In the genomic region with DNA sequence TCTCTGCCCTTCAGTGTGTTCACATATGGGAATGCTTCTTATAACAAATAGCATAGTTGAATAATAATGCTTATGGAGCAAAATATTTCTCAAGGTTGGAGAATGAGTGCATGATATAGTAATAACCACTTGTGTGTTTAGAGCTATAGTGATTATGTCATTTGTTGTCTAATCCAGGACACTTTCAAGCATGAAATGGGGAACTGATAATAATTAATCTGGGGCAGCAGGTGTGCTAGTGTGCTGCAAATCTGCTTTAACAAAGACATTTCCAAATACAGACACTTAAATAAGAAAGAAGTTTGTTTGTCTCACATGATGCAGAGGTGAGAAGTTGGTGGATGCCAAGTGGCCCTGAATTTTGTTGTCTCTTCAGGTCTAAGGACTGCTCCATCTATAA, we compare ENCODE assay signal across 18 cellular contexts.
DNase-seq lines count a peak whose midpoint lies in the region; ATAC-seq lines count a peak whose summit lies in the region.
"Had no signal": no experiment of that assay in that cellular context is flagged by ENCODE, and none has a peak within 500 bp of the region (broad histone marks: within the 10 kb centered on the region; RNA-seq: fewer than 3 reads in every experiment).

No MANE protein-coding gene starts in this region.

- DNase-seq in NCI-H1105 treated with DMSO at 0.1 percent for 48 hours (lab: John Stamatoyannopoulos, UW) (peak; percentile 9), NCI-H1105 (lab: John Stamatoyannopoulos, UW) (no peak), RPMI8226 (peak; percentile 18)
- DNase-seq in stimulated activated naive B cell treated with anti-CD40 and anti-IgM and Interleukin-4, amounts not matched to agents 10 μg/mL and 1 μg/mL and 100 μg/mL, for 72 hours: no peak
- DNase-seq in activated CD4-positive, alpha-beta T cell treated with anti-CD3 and anti-CD28 coated beads, Interleukin-2, amount 10 ng/mL, durations not matched to agents 7 days and 5 days: no peak
- DNase-seq: 8988T; CD4-positive, alpha-beta memory T cell; DMS79 treated with DMSO at 0.1 percent for 48 hours; HFFc6; KG1; NCI-H1436 treated with DMSO at 0.1 percent for 48 hours; NCI-H2081 treated with DMSO at 0.1 percent for 48 hours; NCI-H2227 treated with DMSO at 0.1 percent for 48 hours; SIG-M5 had no signal

- CTCF ChIA-PET in activated CD4-positive, alpha-beta T cell treated with anti-CD3 and anti-CD28 coated beads, Interleukin-2, amount 10 ng/mL, durations not matched to agents 7 days and 5 days (lab: Charles Lee): no interaction called here

- peaks cover 23 to 46% of the 10 kb centered on the region in 2 donors for H3K4me1 Mint-ChIP-seq in stimulated activated naive B cell treated with anti-CD40 and anti-IgM and Interleukin-4, amounts not matched to agents 10 μg/mL and 1 μg/mL and 100 μg/mL, for 72 hours
- H3K4me1 Mint-ChIP-seq in activated CD4-positive, alpha-beta T cell treated with anti-CD3 and anti-CD28 coated beads, Interleukin-2, amount 10 ng/mL, durations not matched to agents 7 days and 5 days: no peaks in the 10 kb centered on the region
- H3K4me1 Mint-ChIP-seq: CD4-positive, alpha-beta memory T cell had no signal

- no peak overlapping the region for H3K27ac Mint-ChIP-seq in stimulated activated naive B cell treated with anti-CD40 and anti-IgM and Interleukin-4, amounts not matched to agents 10 μg/mL and 1 μg/mL and 100 μg/mL, for 72 hours
- H3K27ac Mint-ChIP-seq in activated CD4-positive, alpha-beta T cell treated with anti-CD3 and anti-CD28 coated beads, Interleukin-2, amount 10 ng/mL, durations not matched to agents 7 days and 5 days: no peak overlapping the region
- H3K27ac Mint-ChIP-seq: CD4-positive, alpha-beta memory T cell; HFFc6; T-helper 1 cell treated with Interleukin-12 subunit alpha and Interleukin-12 subunit beta and Interleukin-4 antibody, amounts not matched to agents 30 μg/mL and 1 μg/mL, for 36 hours had no signal

- no peaks in the 10 kb centered on the region for H3K27me3 Mint-ChIP-seq in stimulated activated naive B cell treated with anti-CD40 and anti-IgM and Interleukin-4, amounts not matched to agents 10 μg/mL and 1 μg/mL and 100 μg/mL, for 72 hours
- H3K27me3 Mint-ChIP-seq in activated CD4-positive, alpha-beta T cell treated with anti-CD3 and anti-CD28 coated beads, Interleukin-2, amount 10 ng/mL, durations not matched to agents 7 days and 5 days: no peaks in the 10 kb centered on the region
- H3K27me3 Mint-ChIP-seq: CD4-positive, alpha-beta memory T cell had no signal

- no peak overlapping the region for H3K4me3 Mint-ChIP-seq in stimulated activated naive B cell treated with anti-CD40 and anti-IgM and Interleukin-4, amounts not matched to agents 10 μg/mL and 1 μg/mL and 100 μg/mL, for 72 hours
- no peak overlapping the region for H3K4me3 Mint-ChIP-seq in activated CD4-positive, alpha-beta T cell treated with anti-CD3 and anti-CD28 coated beads, Interleukin-2, amount 10 ng/mL, durations not matched to agents 7 days and 5 days
- H3K4me3 Mint-ChIP-seq: CD4-positive, alpha-beta memory T cell; HFFc6; T-helper 1 cell treated with Interleukin-12 subunit alpha and Interleukin-12 subunit beta and Interleukin-4 antibody, amounts not matched to agents 30 μg/mL and 1 μg/mL, for 36 hours had no signal

- ATAC-seq in GM21360 (IDR thresholded peaks at IDR 0.05; ENCODE audit: unreplicated experiment) (peak; percentile 59), HG03565 (IDR thresholded peaks at IDR 0.05; ENCODE audit: unreplicated experiment) (no peak), HG03045 (IDR thresholded peaks at IDR 0.05; ENCODE audit: unreplicated experiment) (no peak)
- peak; percentile 63 to 73 for ATAC-seq in stimulated activated naive B cell treated with anti-CD40 and anti-IgM and Interleukin-4, amounts not matched to agents 10 μg/mL and 1 μg/mL and 100 μg/mL, for 72 hours (replicated peaks)

- POLR2A ChIA-PET in activated CD4-positive, alpha-beta T cell treated with anti-CD3 and anti-CD28 coated beads, Interleukin-2, amount 10 ng/mL, durations not matched to agents 7 days and 5 days (lab: Charles Lee): no interaction called here

- H3K9me3 Mint-ChIP-seq in stimulated activated naive B cell treated with anti-CD40 and anti-IgM and Interleukin-4, amounts not matched to agents 10 μg/mL and 1 μg/mL and 100 μg/mL, for 72 hours: peaks cover 0 to 3% of the 10 kb centered on the region in 2 donors
- H3K9me3 Mint-ChIP-seq in activated CD4-positive, alpha-beta T cell treated with anti-CD3 and anti-CD28 coated beads, Interleukin-2, amount 10 ng/mL, durations not matched to agents 7 days and 5 days: no peaks in the 10 kb centered on the region

- H3K36me3 Mint-ChIP-seq in stimulated activated naive B cell treated with anti-CD40 and anti-IgM and Interleukin-4, amounts not matched to agents 10 μg/mL and 1 μg/mL and 100 μg/mL, for 72 hours: no peaks in the 10 kb centered on the region
- no peaks in the 10 kb centered on the region for H3K36me3 Mint-ChIP-seq in activated CD4-positive, alpha-beta T cell treated with anti-CD3 and anti-CD28 coated beads, Interleukin-2, amount 10 ng/mL, durations not matched to agents 7 days and 5 days (ENCODE audit: low read depth)
- H3K36me3 Mint-ChIP-seq: CD4-positive, alpha-beta memory T cell had no signal

Comparison
In these comparisons a context has a peak if more than half of its experiments do, and no peak if none do; other contexts are left out.
1. DNase-seq: peak in NCI-H1105 treated with DMSO at 0.1 percent for 48 hours (single experiment) and RPMI8226 (single experiment); none in NCI-H1105 (single experiment), stimulated activated naive B cell treated with anti-CD40 and anti-IgM and Interleukin-4, amounts not matched to agents 10 μg/mL and 1 μg/mL and 100 μg/mL, for 72 hours (single experiment) and activated CD4-positive, alpha-beta T cell treated with anti-CD3 and anti-CD28 coated beads, Interleukin-2, amount 10 ng/mL, durations not matched to agents 7 days and 5 days (single experiment).
2. ATAC-seq: peak in GM21360 (single experiment) and stimulated activated naive B cell treated with anti-CD40 and anti-IgM and Interleukin-4, amounts not matched to agents 10 μg/mL and 1 μg/mL and 100 μg/mL, for 72 hours (2 of 2); none in HG03565 (single experiment) and HG03045 (single experiment).